24 cellular contexts compared by ENCODE assay signal in genomic region chr2:119541476-119541875, GRCh38. TPM values are rescaled to one million over a fixed set of nuclear protein-coding genes. Genes with fewer than 3 reads are reported as not detected.
"Had no signal": no experiment of that assay in that cellular context is flagged by ENCODE, and none has a peak within 500 bp of the region (broad histone marks: within the 10 kb centered on the region; RNA-seq: fewer than 3 reads in every experiment).

No MANE protein-coding gene starts in this region.

- H3K27ac ChIP-seq: KMS-11, SJSA1, SK-N-MC had no signal

- ATAC-seq: HepG2 had no signal

- H3K4me2 ChIP-seq: KMS-11 had no signal

- DNase-seq: IMR-90, Kasumi-1, MM.1S, NCI-H1092 treated with DMSO at 0.1 percent for 48 hours, NCI-H1436, NCI-H187, NCI-H2029, NCI-H2081 treated with DMSO at 0.1 percent for 48 hours, NCI-H2171, NCI-H226, NCI-H446, NCI-H510A, NCI-H524 treated with DMSO at 0.1 percent for 48 hours, NCI-H69, NCI-H774, Right ventricle myocardium superior, RPMI8226, SIG-M5 had no signal

- H3K36me3 ChIP-seq: SJSA1 had no signal

- H3K9ac ChIP-seq: KMS-11 had no signal

- H3K4me3 ChIP-seq: SJSA1, SK-N-MC had no signal

RNA-seq across cellular contexts. Expression of gene CFAP221, which starts 2.8 kb away (rescaled TPM):
- total RNA-seq: HepG2, HT1080, IMR-90, SJSA1 had no signal
- polyA plus RNA-seq: HepG2, IMR-90 had no signal

RNA-seq across cellular contexts. Expression of gene SCTR, which starts 17.2 kb away (rescaled TPM):
- total RNA-seq: HepG2, HT1080, IMR-90, M059J, SJSA1 had no signal
- polyA plus RNA-seq: HepG2, IMR-90 had no signal
